10 cellular contexts compared by ENCODE assay signal in genomic region chr4:182449960-182450359, GRCh38.
DNase-seq lines count a peak whose midpoint lies in the region; ATAC-seq and TF ChIP-seq lines count a peak whose summit lies in the region.
"Had no signal": no experiment of that assay in that cellular context is flagged by ENCODE, and none has a peak within 500 bp of the region (broad histone marks: within the 10 kb centered on the region; RNA-seq: fewer than 3 reads in every experiment).

No MANE protein-coding gene starts in this region.

- no peaks in the 10 kb centered on the region for H3F3A ChIP-seq in GM23338 (replicated peaks; ENCODE audit: low read depth)

- TF ChIP-seq POLR2A in gastroesophageal sphincter (IDR thresholded peaks at IDR 0.05), result no peak

- H3K4me3 ChIP-seq in GM23338 (peak overlapping the region; percentile 59), WERI-Rb-1 (ENCODE audit: low read depth, low read length) (peak overlapping the region; percentile 93), gastroesophageal sphincter (peak overlapping the region; percentile 66 to 77), skeletal muscle cell (ENCODE audit: low read depth, low read length) (peak overlapping the region; percentile 66)
- H3K4me3 ChIP-seq: lung had no signal

- no peaks in the 10 kb centered on the region for H3K9me2 ChIP-seq in GM23338 (ENCODE audit: insufficient read depth)

- H3K27me3 Mint-ChIP-seq in GM23338 (ENCODE audit: insufficient read depth, low read depth, poor library complexity), result peaks cover 7% of the 10 kb centered on the region

- no peak overlapping the region for H3K27ac ChIP-seq in GM23338 (ENCODE audit: low read depth)
- H3K27ac ChIP-seq in WERI-Rb-1, result no peak overlapping the region
- H3K27ac ChIP-seq in gastroesophageal sphincter, result peak overlapping the region in 2 of 4 donors; percentile 82 to 88

- no peaks in the 10 kb centered on the region; the same call in 2 of the 3 replicates for H3K36me3 Mint-ChIP-seq in GM23338 (ENCODE audit: low read depth)

- ATAC-seq in GM23338 (no peak), gastroesophageal sphincter (no peak), HG02870 (IDR thresholded peaks at IDR 0.05; ENCODE audit: unreplicated experiment) (no peak), GM21723 (IDR thresholded peaks at IDR 0.05; ENCODE audit: unreplicated experiment) (no peak), left lobe of liver (no peak)

- no peak for TF ChIP-seq EP300 in gastroesophageal sphincter (IDR thresholded peaks at IDR 0.05)

- 0 to 3% methylated on average over 3 of the region's 3 CpGs for WGBS in gastroesophageal sphincter (ENCODE audit: low coverage in 1 of 2), 2 donors

- no peak for DNase-seq in GM23338 (ENCODE audit: low spot score)
- DNase-seq in WERI-Rb-1, result no peak
- no peak for DNase-seq in skeletal muscle cell (ENCODE audit: low read depth)
- DNase-seq in effector CD8-positive, alpha-beta T cell (lab: John Stamatoyannopoulos, UW), result no peak
- DNase-seq in left lobe of liver (ENCODE audit: low spot score), result no peak
- DNase-seq: NCI-H774 had no signal

- H3K4me1 Mint-ChIP-seq in GM23338, result peaks cover 49% of the 10 kb centered on the region

- H3K27me3 ChIP-seq in GM23338 (ENCODE audit: insufficient read depth) (peaks cover 16% of the 10 kb centered on the region), WERI-Rb-1 (ENCODE audit: insufficient read depth, low read depth, severe bottlenecking) (peaks cover 5% of the 10 kb centered on the region), gastroesophageal sphincter (peaks cover 53% of the 10 kb centered on the region)

- peak overlapping the region; percentile 96 for H3K4me3 Mint-ChIP-seq in GM23338

- H3K9me3 Mint-ChIP-seq in GM23338, result no peaks in the 10 kb centered on the region

- TF ChIP-seq CTCF in GM23338 (conservative IDR thresholded peaks at IDR 0.05; ENCODE audit: low read depth in 2 of 2) (no peak), WERI-Rb-1 (IDR thresholded peaks at IDR 0.05; ENCODE audit: low read depth, low read length) (no peak), gastroesophageal sphincter (IDR thresholded peaks at IDR 0.05) (no peak)

- H3K4me1 ChIP-seq in GM23338 (ENCODE audit: insufficient read depth), result peaks cover 48% of the 10 kb centered on the region
- peaks cover 0 to 34% (median 3%) of the 10 kb centered on the region in 3 donors for H3K4me1 ChIP-seq in gastroesophageal sphincter

- H3K4me2 ChIP-seq in GM23338, result peak overlapping the region; percentile 80

- H4K20me1 ChIP-seq in GM23338 (replicated peaks; ENCODE audit: insufficient read depth), result no peaks in the 10 kb centered on the region; the same call in 1 of the 2 replicates

- no peak overlapping the region for H2AFZ ChIP-seq in GM23338

- H3K9me3 ChIP-seq in WERI-Rb-1 (ENCODE audit: severe bottlenecking) (no peaks in the 10 kb centered on the region), gastroesophageal sphincter (no peaks in the 10 kb centered on the region)

- H3K79me2 ChIP-seq in GM23338 (replicated peaks; ENCODE audit: insufficient read depth), result peaks cover 57% of the 10 kb centered on the region

- H3K36me3 ChIP-seq in GM23338 (ENCODE audit: insufficient read depth) (no peaks in the 10 kb centered on the region), WERI-Rb-1 (no peaks in the 10 kb centered on the region), gastroesophageal sphincter (no peaks in the 10 kb centered on the region)

- peak overlapping the region; percentile 77 for H3K27ac Mint-ChIP-seq in GM23338

TF ChIP-seq in GM23338, 12 proteins besides CTCF, POLR2A, EP300 and RAD21 (continues in another document):
- TF ChIP-seq EZH2phosphoT487 (IDR thresholded peaks at IDR 0.05; ENCODE audit: unreplicated experiment) (no peak), ZNF114 (CRISPR knock-in tag; IDR thresholded peaks at IDR 0.05) (no peak), EZH2 (IDR thresholded peaks at IDR 0.05; ENCODE audit: low read depth, unreplicated experiment) (no peak), NANOG (IDR thresholded peaks at IDR 0.05; ENCODE audit: borderline replicate concordance) (no peak), REST (IDR thresholded peaks at IDR 0.05; ENCODE audit: unreplicated experiment) (no peak), ZNF331 (CRISPR knock-in tag; IDR thresholded peaks at IDR 0.05; ENCODE audit: low read depth) (no peak), JUNB (IDR thresholded peaks at IDR 0.05; ENCODE audit: unreplicated experiment) (no peak), ZNF462 (CRISPR knock-in tag; IDR thresholded peaks at IDR 0.05) (no peak), STAT1 (IDR thresholded peaks at IDR 0.05; ENCODE audit: unreplicated experiment) (no peak), CREB1 (CRISPR knock-in tag; IDR thresholded peaks at IDR 0.05; ENCODE audit: low read depth) (no peak)
